Comparison of ENCODE assay signal across 1 cellular context in the genomic region with DNA sequence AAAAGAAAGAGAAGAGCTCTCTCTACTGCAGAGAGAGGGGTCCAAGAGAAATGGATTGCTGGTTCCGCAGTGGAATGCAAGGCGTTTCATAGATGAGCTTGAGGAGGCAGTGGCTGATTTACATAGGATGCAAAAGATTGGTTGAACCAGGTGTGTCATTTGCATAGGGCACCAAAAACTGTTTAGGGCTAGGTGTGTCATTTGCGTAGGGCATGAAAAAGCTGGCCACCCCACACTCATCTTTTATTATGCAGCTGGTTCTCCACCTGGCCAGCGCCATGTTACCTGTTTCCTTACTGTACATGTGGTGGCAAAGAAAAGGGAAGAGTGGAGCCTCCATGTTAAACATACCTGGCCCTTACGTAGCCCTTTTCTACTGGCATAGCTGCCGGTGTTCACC.
A peak's percentile ranks its signal among the peaks of the same experiment; 100 is the strongest.
TF ChIP-seq lines count a peak whose summit lies in the region.

No MANE protein-coding gene starts in this region.

TF ChIP-seq in H1, 55 proteins besides CTCF, POLR2A, EP300 and RAD21:
- TF ChIP-seq JUN (IDR thresholded peaks at IDR 0.05; ENCODE audit: low read depth, low read length) (no peak), HDAC6 (IDR thresholded peaks at IDR 0.05; ENCODE audit: low read depth, low read length) (no peak), EGR1 (IDR thresholded peaks at IDR 0.05; ENCODE audit: borderline replicate concordance, low read depth, low read length) (no peak), SIN3A (conservative IDR thresholded peaks at IDR 0.05 in 1 of 2, IDR thresholded peaks at IDR 0.05 in 1 of 2; ENCODE audit: low read depth in 1 of 2, low read length in 2 of 2) (no peak), BCL11A (IDR thresholded peaks at IDR 0.05; ENCODE audit: low read depth in 2 of 2, low read length in 2 of 2) (no peak), GABPA (IDR thresholded peaks at IDR 0.05; ENCODE audit: borderline replicate concordance, insufficient read depth, low read length) (no peak), GTF2F1 (IDR thresholded peaks at IDR 0.05; ENCODE audit: borderline replicate concordance, low read depth, low read length) (no peak), YY1 (IDR thresholded peaks at IDR 0.05; ENCODE audit: low read depth, low read length) (peak; percentile 83), TBP (IDR thresholded peaks at IDR 0.05; ENCODE audit: low read depth, low read length) (no peak), JUND (IDR thresholded peaks at IDR 0.05; ENCODE audit: low read length) (no peak), EZH2 (IDR thresholded peaks at IDR 0.05; ENCODE audit: low read depth, low read length, severe bottlenecking) (no peak), TEAD4 (IDR thresholded peaks at IDR 0.05; ENCODE audit: low read depth, low read length) (peak; percentile 55), NRF1 (IDR thresholded peaks at IDR 0.05; ENCODE audit: low read depth, low read length) (no peak), CREB1 (IDR thresholded peaks at IDR 0.05) (no peak), KDM5A (IDR thresholded peaks at IDR 0.05; ENCODE audit: low read length) (no peak), CHD1 (IDR thresholded peaks at IDR 0.05; ENCODE audit: low read depth, low read length) (no peak)
- TF ChIP-seq, protein P1, sequence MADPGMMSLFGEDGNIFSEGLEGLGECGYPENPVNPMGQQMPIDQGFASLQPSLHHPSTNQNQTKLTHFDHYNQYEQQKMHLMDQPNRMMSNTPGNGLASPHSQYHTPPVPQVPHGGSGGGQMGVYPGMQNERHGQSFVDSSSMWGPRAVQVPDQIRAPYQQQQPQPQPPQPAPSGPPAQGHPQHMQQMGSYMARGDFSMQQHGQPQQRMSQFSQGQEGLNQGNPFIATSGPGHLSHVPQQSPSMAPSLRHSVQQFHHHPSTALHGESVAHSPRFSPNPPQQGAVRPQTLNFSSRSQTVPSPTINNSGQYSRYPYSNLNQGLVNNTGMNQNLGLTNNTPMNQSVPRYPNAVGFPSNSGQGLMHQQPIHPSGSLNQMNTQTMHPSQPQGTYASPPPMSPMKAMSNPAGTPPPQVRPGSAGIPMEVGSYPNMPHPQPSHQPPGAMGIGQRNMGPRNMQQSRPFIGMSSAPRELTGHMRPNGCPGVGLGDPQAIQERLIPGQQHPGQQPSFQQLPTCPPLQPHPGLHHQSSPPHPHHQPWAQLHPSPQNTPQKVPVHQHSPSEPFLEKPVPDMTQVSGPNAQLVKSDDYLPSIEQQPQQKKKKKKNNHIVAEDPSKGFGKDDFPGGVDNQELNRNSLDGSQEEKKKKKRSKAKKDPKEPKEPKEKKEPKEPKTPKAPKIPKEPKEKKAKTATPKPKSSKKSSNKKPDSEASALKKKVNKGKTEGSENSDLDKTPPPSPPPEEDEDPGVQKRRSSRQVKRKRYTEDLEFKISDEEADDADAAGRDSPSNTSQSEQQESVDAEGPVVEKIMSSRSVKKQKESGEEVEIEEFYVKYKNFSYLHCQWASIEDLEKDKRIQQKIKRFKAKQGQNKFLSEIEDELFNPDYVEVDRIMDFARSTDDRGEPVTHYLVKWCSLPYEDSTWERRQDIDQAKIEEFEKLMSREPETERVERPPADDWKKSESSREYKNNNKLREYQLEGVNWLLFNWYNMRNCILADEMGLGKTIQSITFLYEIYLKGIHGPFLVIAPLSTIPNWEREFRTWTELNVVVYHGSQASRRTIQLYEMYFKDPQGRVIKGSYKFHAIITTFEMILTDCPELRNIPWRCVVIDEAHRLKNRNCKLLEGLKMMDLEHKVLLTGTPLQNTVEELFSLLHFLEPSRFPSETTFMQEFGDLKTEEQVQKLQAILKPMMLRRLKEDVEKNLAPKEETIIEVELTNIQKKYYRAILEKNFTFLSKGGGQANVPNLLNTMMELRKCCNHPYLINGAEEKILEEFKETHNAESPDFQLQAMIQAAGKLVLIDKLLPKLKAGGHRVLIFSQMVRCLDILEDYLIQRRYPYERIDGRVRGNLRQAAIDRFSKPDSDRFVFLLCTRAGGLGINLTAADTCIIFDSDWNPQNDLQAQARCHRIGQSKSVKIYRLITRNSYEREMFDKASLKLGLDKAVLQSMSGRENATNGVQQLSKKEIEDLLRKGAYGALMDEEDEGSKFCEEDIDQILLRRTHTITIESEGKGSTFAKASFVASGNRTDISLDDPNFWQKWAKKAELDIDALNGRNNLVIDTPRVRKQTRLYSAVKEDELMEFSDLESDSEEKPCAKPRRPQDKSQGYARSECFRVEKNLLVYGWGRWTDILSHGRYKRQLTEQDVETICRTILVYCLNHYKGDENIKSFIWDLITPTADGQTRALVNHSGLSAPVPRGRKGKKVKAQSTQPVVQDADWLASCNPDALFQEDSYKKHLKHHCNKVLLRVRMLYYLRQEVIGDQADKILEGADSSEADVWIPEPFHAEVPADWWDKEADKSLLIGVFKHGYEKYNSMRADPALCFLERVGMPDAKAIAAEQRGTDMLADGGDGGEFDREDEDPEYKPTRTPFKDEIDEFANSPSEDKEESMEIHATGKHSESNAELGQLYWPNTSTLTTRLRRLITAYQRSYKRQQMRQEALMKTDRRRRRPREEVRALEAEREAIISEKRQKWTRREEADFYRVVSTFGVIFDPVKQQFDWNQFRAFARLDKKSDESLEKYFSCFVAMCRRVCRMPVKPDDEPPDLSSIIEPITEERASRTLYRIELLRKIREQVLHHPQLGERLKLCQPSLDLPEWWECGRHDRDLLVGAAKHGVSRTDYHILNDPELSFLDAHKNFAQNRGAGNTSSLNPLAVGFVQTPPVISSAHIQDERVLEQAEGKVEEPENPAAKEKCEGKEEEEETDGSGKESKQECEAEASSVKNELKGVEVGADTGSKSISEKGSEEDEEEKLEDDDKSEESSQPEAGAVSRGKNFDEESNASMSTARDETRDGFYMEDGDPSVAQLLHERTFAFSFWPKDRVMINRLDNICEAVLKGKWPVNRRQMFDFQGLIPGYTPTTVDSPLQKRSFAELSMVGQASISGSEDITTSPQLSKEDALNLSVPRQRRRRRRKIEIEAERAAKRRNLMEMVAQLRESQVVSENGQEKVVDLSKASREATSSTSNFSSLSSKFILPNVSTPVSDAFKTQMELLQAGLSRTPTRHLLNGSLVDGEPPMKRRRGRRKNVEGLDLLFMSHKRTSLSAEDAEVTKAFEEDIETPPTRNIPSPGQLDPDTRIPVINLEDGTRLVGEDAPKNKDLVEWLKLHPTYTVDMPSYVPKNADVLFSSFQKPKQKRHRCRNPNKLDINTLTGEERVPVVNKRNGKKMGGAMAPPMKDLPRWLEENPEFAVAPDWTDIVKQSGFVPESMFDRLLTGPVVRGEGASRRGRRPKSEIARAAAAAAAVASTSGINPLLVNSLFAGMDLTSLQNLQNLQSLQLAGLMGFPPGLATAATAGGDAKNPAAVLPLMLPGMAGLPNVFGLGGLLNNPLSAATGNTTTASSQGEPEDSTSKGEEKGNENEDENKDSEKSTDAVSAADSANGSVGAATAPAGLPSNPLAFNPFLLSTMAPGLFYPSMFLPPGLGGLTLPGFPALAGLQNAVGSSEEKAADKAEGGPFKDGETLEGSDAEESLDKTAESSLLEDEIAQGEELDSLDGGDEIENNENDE (IDR thresholded peaks at IDR 0.05; ENCODE audit: insufficient replicate concordance, low read length) = no peak
- TF ChIP-seq, protein P2, sequence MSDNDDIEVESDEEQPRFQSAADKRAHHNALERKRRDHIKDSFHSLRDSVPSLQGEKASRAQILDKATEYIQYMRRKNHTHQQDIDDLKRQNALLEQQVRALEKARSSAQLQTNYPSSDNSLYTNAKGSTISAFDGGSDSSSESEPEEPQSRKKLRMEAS (IDR thresholded peaks at IDR 0.05) = peak; percentile 48; the same call in 1 of the 2 replicates
